Comparison of ENCODE assay signal across 9 cellular contexts in the genomic region with DNA sequence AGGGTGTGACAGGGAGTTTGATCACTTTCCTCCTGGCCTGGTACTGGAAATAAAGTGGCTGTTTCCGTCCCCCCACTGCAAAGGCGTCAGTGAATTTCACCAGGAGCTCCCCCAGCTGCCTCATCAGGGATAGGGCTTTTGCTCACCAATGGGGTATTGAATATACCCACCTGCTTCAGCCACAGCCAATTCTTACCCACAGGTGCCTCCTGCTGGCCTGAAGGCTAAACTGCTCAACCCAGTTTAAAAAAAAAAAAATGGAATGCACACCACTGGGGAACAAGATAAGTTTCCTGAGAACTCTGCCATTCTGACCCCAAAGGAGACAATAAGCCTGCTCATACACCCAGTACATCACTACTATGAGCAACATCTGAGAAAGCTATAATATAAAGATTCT.
DNase-seq lines count a peak whose midpoint lies in the region; ATAC-seq and TF ChIP-seq lines count a peak whose summit lies in the region.
"Had no signal": no experiment of that assay in that cellular context is flagged by ENCODE, and none has a peak within 500 bp of the region (broad histone marks: within the 10 kb centered on the region; RNA-seq: fewer than 3 reads in every experiment).

No MANE protein-coding gene starts in this region.

- no peaks in the 10 kb centered on the region for H3K9me3 Mint-ChIP-seq in activated naive CD4-positive, alpha-beta T cell treated with anti-CD3 and anti-CD28 coated beads, Interleukin-2, amount 10 ng/mL, durations not matched to agents 7 days and 5 days
- no peaks in the 10 kb centered on the region for H3K9me3 Mint-ChIP-seq in natural killer cell treated with Interleukin-12 subunit alpha and Interleukin-12 subunit beta and Interleukin-15 and Interleukin-18, amount 100 ng/mL, for 72 hours

- no peak overlapping the region for H3K4me3 Mint-ChIP-seq in activated naive CD4-positive, alpha-beta T cell treated with anti-CD3 and anti-CD28 coated beads, Interleukin-2, amount 10 ng/mL, durations not matched to agents 7 days and 5 days
- no peak overlapping the region for H3K4me3 Mint-ChIP-seq in natural killer cell treated with Interleukin-12 subunit alpha and Interleukin-12 subunit beta and Interleukin-15 and Interleukin-18, amount 100 ng/mL, for 72 hours

- H3K4me1 Mint-ChIP-seq in activated naive CD4-positive, alpha-beta T cell treated with anti-CD3 and anti-CD28 coated beads, Interleukin-2, amount 10 ng/mL, durations not matched to agents 7 days and 5 days, result no peaks in the 10 kb centered on the region
- H3K4me1 Mint-ChIP-seq in natural killer cell treated with Interleukin-12 subunit alpha and Interleukin-12 subunit beta and Interleukin-15 and Interleukin-18, amount 100 ng/mL, for 72 hours (ENCODE audit: low read depth in 2 of 2), result no peaks in the 10 kb centered on the region

- peak; percentile 57 for ATAC-seq in GM18498 (IDR thresholded peaks at IDR 0.05; ENCODE audit: unreplicated experiment)
- ATAC-seq in GM21786 (IDR thresholded peaks at IDR 0.05; ENCODE audit: unreplicated experiment), result peak; percentile 18
- peak; percentile 26 for ATAC-seq in left lobe of liver
- ATAC-seq in natural killer cell treated with Interleukin-12 subunit alpha and Interleukin-12 subunit beta and Interleukin-15 and Interleukin-18, amount 100 ng/mL, for 72 hours, result no peak

- H3K27ac Mint-ChIP-seq in activated naive CD4-positive, alpha-beta T cell treated with anti-CD3 and anti-CD28 coated beads, Interleukin-2, amount 10 ng/mL, durations not matched to agents 7 days and 5 days, result no peak overlapping the region
- H3K27ac Mint-ChIP-seq in natural killer cell treated with Interleukin-12 subunit alpha and Interleukin-12 subunit beta and Interleukin-15 and Interleukin-18, amount 100 ng/mL, for 72 hours, result no peak overlapping the region

- TF ChIP-seq CTCF in LNCaP clone FGC (IDR thresholded peaks at IDR 0.05; ENCODE audit: control insufficient read depth, extremely low read depth, insufficient read depth), result peak; percentile 54

- peaks cover 23% of the 10 kb centered on the region for H3K27me3 Mint-ChIP-seq in activated naive CD4-positive, alpha-beta T cell treated with anti-CD3 and anti-CD28 coated beads, Interleukin-2, amount 10 ng/mL, durations not matched to agents 7 days and 5 days
- H3K27me3 Mint-ChIP-seq in natural killer cell treated with Interleukin-12 subunit alpha and Interleukin-12 subunit beta and Interleukin-15 and Interleukin-18, amount 100 ng/mL, for 72 hours, result peaks cover 3 to 7% of the 10 kb centered on the region in 2 donors

- no peaks in the 10 kb centered on the region for H3K36me3 Mint-ChIP-seq in activated naive CD4-positive, alpha-beta T cell treated with anti-CD3 and anti-CD28 coated beads, Interleukin-2, amount 10 ng/mL, durations not matched to agents 7 days and 5 days
- no peaks in the 10 kb centered on the region for H3K36me3 Mint-ChIP-seq in natural killer cell treated with Interleukin-12 subunit alpha and Interleukin-12 subunit beta and Interleukin-15 and Interleukin-18, amount 100 ng/mL, for 72 hours

- DNase-seq in LNCaP clone FGC (ENCODE audit: low read depth), result no peak
- no peak for DNase-seq in left lobe of liver (ENCODE audit: low spot score)
- DNase-seq in NCI-H1694 treated with DMSO at 0.1 percent for 48 hours (lab: John Stamatoyannopoulos, UW), result no peak
- no peak for DNase-seq in activated naive CD4-positive, alpha-beta T cell treated with anti-CD3 and anti-CD28 coated beads, Interleukin-2, amount 10 ng/mL, durations not matched to agents 7 days and 5 days
- no peak for DNase-seq in natural killer cell treated with Interleukin-12 subunit alpha and Interleukin-12 subunit beta and Interleukin-15 and Interleukin-18, amount 100 ng/mL, for 72 hours (ENCODE audit: low spot score)
- no peak for DNase-seq in RKO (ENCODE audit: low spot score)

- CTCF ChIA-PET in activated naive CD4-positive, alpha-beta T cell treated with anti-CD3 and anti-CD28 coated beads, Interleukin-2, amount 10 ng/mL, durations not matched to agents 7 days and 5 days (lab: Charles Lee), result interaction anchor here (0.6 to 0.7 kb wide), 2 partner anchors 271 to 300 kb away, joined by 3 to 4 read pairs; no protein-coding TSS in a partner anchor

- H3K4me3 ChIP-seq in LNCaP clone FGC (ENCODE audit: low read depth, low read length), result no peak overlapping the region
- H3K4me3 ChIP-seq: lung had no signal

Comparison
In these comparisons a context has a peak if more than half of its experiments do, and no peak if none do; other contexts are left out.
1. ATAC-seq: peak in GM18498 (single experiment), GM21786 (single experiment) and left lobe of liver (single experiment); none in natural killer cell treated with Interleukin-12 subunit alpha and Interleukin-12 subunit beta and Interleukin-15 and Interleukin-18, amount 100 ng/mL, for 72 hours (0 of 2).